Comparison of ENCODE assay signal across 6 cellular contexts in the genomic region with DNA sequence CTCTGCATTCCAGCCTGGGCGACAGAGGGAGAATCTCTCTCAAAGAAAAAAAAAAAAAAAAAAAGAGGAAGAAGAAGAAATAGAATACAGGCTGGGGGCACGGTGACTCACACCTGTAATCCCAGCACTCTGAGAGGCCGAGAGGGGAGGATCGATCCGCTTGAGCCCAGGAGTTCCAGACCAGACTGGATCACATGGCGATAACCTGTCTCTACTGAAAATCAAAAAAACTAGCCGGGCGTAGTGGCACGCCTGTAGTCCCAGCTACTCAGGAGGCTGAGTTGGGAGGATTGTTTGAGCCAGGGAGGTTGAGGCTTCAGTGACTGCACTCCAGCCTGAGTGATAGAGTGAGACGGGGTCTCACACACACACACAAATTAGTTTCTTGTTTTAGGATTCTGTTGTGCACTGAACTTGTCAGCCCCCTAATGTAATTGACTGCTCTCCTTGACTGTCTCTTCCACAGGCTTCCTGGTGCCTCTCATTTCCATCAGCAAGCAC. TPM values are rescaled to one million over a fixed set of nuclear protein-coding genes. Genes with fewer than 3 reads are reported as not detected.
DNase-seq lines count a peak whose midpoint lies in the region; FAIRE-seq and TF ChIP-seq lines count a peak whose summit lies in the region.

No MANE protein-coding gene starts in this region.

- no peak for FAIRE-seq in GM19239 (lab: Jason Lieb, UNC)

- H3K79me2 ChIP-seq in DOHH2 (ENCODE audit: control insufficient read depth, low read length) (peaks cover 17% of the 10 kb centered on the region), OCI-LY3 (ENCODE audit: low read length) (no peaks in the 10 kb centered on the region)

- H2AFZ ChIP-seq in OCI-LY3 (ENCODE audit: low read depth, low read length): peak overlapping the region; percentile 35; the same call in 1 of the 2 replicates

- intact Hi-C loops in stomach (cut with DNase I; ENCODE audit: low total_unique reads): loop anchor here (10.0 kb wide), 1 partner anchor 51 kb away; the partner anchor contains the start of genes DHRS1 and NOP9

- no peak for TF ChIP-seq EP300 in stomach (IDR thresholded peaks at IDR 0.05)

- H4K20me1 ChIP-seq in DOHH2 (ENCODE audit: control insufficient read depth, insufficient read depth, low read depth, low read length): no peaks in the 10 kb centered on the region
- peaks cover 5% of the 10 kb centered on the region; the same call in 1 of the 2 replicates for H4K20me1 ChIP-seq in OCI-LY3 (ENCODE audit: insufficient read depth, low read length)

- peaks cover 25% of the 10 kb centered on the region for H3K4me1 ChIP-seq in DOHH2 (ENCODE audit: control insufficient read depth, low read length)
- H3K4me1 ChIP-seq in OCI-LY3 (ENCODE audit: low read length): peaks cover 28% of the 10 kb centered on the region
- peaks cover 35 to 52% (median 44%) of the 10 kb centered on the region in 4 donors for H3K4me1 ChIP-seq in stomach

- H3K27me3 ChIP-seq in DOHH2 (ENCODE audit: control insufficient read depth, low read length) (no peaks in the 10 kb centered on the region), OCI-LY3 (ENCODE audit: low read depth, low read length) (no peaks in the 10 kb centered on the region), stomach (no peaks in the 10 kb centered on the region)

- peak overlapping the region; percentile 85 for H3K9ac ChIP-seq in OCI-LY3 (ENCODE audit: low read length)

- no peak for DNase-seq in fibroblast of the aortic adventitia (ENCODE audit: low read depth)
- DNase-seq in stomach: no peak
- DNase-seq in NCI-H1105 treated with DMSO at 0.1 percent for 48 hours (lab: John Stamatoyannopoulos, UW): no peak
- no peak for DNase-seq in GM19239 (ENCODE audit: insufficient read length, low spot score)

- peak overlapping the region; percentile 88 for H3K4me3 ChIP-seq in DOHH2 (ENCODE audit: low read length)
- peak overlapping the region; percentile 82 for H3K4me3 ChIP-seq in OCI-LY3 (ENCODE audit: low read length)
- peak overlapping the region; percentile 96 for H3K4me3 ChIP-seq in fibroblast of the aortic adventitia (ENCODE audit: low read depth, low read length)
- H3K4me3 ChIP-seq in stomach: peak overlapping the region; percentile 65 to 84 (median 71)

- peak overlapping the region; percentile 86 for H3K27ac ChIP-seq in DOHH2 (ENCODE audit: low read depth, low read length)
- peak overlapping the region; percentile 93 for H3K27ac ChIP-seq in OCI-LY3 (ENCODE audit: low read length)
- H3K27ac ChIP-seq in stomach: peak overlapping the region; percentile 92 to 100 (median 99)

- H3K9me3 ChIP-seq in DOHH2 (ENCODE audit: control insufficient read depth, insufficient read depth, low read length) (no peaks in the 10 kb centered on the region), OCI-LY3 (ENCODE audit: insufficient read depth, low read length) (no peaks in the 10 kb centered on the region), stomach (no peaks in the 10 kb centered on the region)

- H3K9me2 ChIP-seq in DOHH2 (replicated peaks; ENCODE audit: control insufficient read depth, low read length): no peaks in the 10 kb centered on the region

- H3F3A ChIP-seq in DOHH2 (ENCODE audit: control insufficient read depth, insufficient read depth): peaks cover 3% of the 10 kb centered on the region

- H3K4me2 ChIP-seq in DOHH2 (ENCODE audit: low read length): peak overlapping the region; percentile 86
- peak overlapping the region; percentile 82 for H3K4me2 ChIP-seq in OCI-LY3 (ENCODE audit: low read length)

- no peak for TF ChIP-seq POLR2A in stomach (IDR thresholded peaks at IDR 0.05)

- H3K36me3 ChIP-seq in DOHH2 (ENCODE audit: control insufficient read depth, low read length) (peaks cover 29% of the 10 kb centered on the region), OCI-LY3 (replicated peaks; ENCODE audit: low read depth, low read length) (peaks cover 23% of the 10 kb centered on the region), stomach (peaks cover 22 to 30% (median 29%) of the 10 kb centered on the region in 4 donors)

- WGBS in stomach, 5 donors: 36 to 39% (median 38%) methylated on average over 10 of the region's 10 CpGs

- TF ChIP-seq CTCF in DOHH2 (IDR thresholded peaks at IDR 0.05; ENCODE audit: low read depth, low read length, poor library complexity, severe bottlenecking): no peak
- no peak for TF ChIP-seq CTCF in OCI-LY3 (IDR thresholded peaks at IDR 0.05; ENCODE audit: low read depth, low read length)
- no peak for TF ChIP-seq CTCF in fibroblast of the aortic adventitia (IDR thresholded peaks at IDR 0.05; ENCODE audit: insufficient read depth, low read length)
- no peak for TF ChIP-seq CTCF in stomach (IDR thresholded peaks at IDR 0.05)

RNA-seq across cellular contexts. Expression of gene TINF2, which starts 1.0 kb away (rescaled TPM):
- total RNA-seq in fibroblast of the aortic adventitia (ENCODE audit: low replicate concordance) (53.0 and 60.5 TPM in 2 replicates), stomach (10 to 100 TPM in 4 of 5 donors, 1 to 10 TPM in 1; 7.2 to 63.6 (median 39.1) TPM)
- polyA plus RNA-seq in stomach: 10 to 100 TPM; 46.6 to 61.1 (median 50.6) TPM

RNA-seq across cellular contexts. Expression of gene GMPR2, which starts 10.7 kb away (rescaled TPM):
- 53.6 and 207 TPM in 2 replicates for total RNA-seq in fibroblast of the aortic adventitia (ENCODE audit: low replicate concordance)
- 100 to 1,000 TPM in 1 of 5 donors, 10 to 100 TPM in 4; 13.9 to 204 (median 31.2) TPM for total RNA-seq in stomach
- 10 to 100 TPM; 48.3 to 85.7 (median 53.9) TPM for polyA plus RNA-seq in stomach

RNA-seq across cellular contexts. Expression of gene NEDD8, which starts 11.2 kb away (rescaled TPM):
- total RNA-seq in fibroblast of the aortic adventitia (ENCODE audit: low replicate concordance) (38.8 and 136 TPM in 2 replicates), stomach (100 to 1,000 TPM in 3 of 5 donors, 10 to 100 TPM in 1, not detected in 1; 85.4 to 166 (median 132) TPM)
- polyA plus RNA-seq in stomach: 100 to 1,000 TPM; 235 to 244 (median 237) TPM

RNA-seq across cellular contexts. Expression of gene TGM1, which starts 19.6 kb away (rescaled TPM):
- total RNA-seq in fibroblast of the aortic adventitia (ENCODE audit: low replicate concordance) (0.36 and 6.1 TPM in 2 replicates), stomach (10 to 100 TPM in 1 of 5 donors, 1 to 10 TPM in 4; 2.6 to 11.7 (median 4.9) TPM)
- polyA plus RNA-seq in stomach: 100 to 1,000 TPM in 1 of 3 donors, 1 to 10 TPM in 2; 1.7 to 131 (median 5.3) TPM

RNA-seq across cellular contexts. Expression of gene MDP1, which starts 27.5 kb away (rescaled TPM):
- total RNA-seq in fibroblast of the aortic adventitia (ENCODE audit: low replicate concordance): 11.8 and 23.2 TPM in 2 replicates
- 10 to 100 TPM in 3 of 5 donors, 1 to 10 TPM in 1, not detected in 1; 9.3 to 16.1 (median 14.2) TPM for total RNA-seq in stomach
- polyA plus RNA-seq in stomach: 10 to 100 TPM; 25.6 to 26.9 (median 26.2) TPM
